Comparison of ENCODE assay signal across 8 cellular contexts in genomic region chr3:37546876-37547275, GRCh38.
A peak's percentile ranks its signal among the peaks of the same experiment; 100 is the strongest.
DNase-seq lines count a peak whose midpoint lies in the region; ATAC-seq and TF ChIP-seq lines count a peak whose summit lies in the region.

No MANE protein-coding gene starts in this region.

- no peaks in the 10 kb centered on the region for H3K36me3 Mint-ChIP-seq in activated CD8-positive, alpha-beta T cell treated with anti-CD3 and anti-CD28 coated beads for 36 hours (ENCODE audit: low read depth)
- no peaks in the 10 kb centered on the region for H3K36me3 Mint-ChIP-seq in activated CD8-positive, alpha-beta T cell treated with anti-CD3 and anti-CD28 coated beads, Interleukin-2, amount 10 ng/mL, durations not matched to agents 7 days and 5 days (ENCODE audit: low read depth)

- H3K9me3 Mint-ChIP-seq in activated CD8-positive, alpha-beta T cell treated with anti-CD3 and anti-CD28 coated beads for 36 hours: no peaks in the 10 kb centered on the region
- H3K9me3 Mint-ChIP-seq in activated CD8-positive, alpha-beta T cell treated with anti-CD3 and anti-CD28 coated beads, Interleukin-2, amount 10 ng/mL, durations not matched to agents 7 days and 5 days (ENCODE audit: insufficient read depth): no peaks in the 10 kb centered on the region

- intact Hi-C loops in activated CD8-positive, alpha-beta T cell treated with anti-CD3 and anti-CD28 coated beads for 36 hours (cut with micrococcal nuclease): no loop called here

- peak; percentile 5 for DNase-seq in activated CD8-positive, alpha-beta T cell treated with anti-CD3 and anti-CD28 coated beads for 36 hours
- DNase-seq in activated CD8-positive, alpha-beta T cell treated with anti-CD3 and anti-CD28 coated beads, Interleukin-2, amount 10 ng/mL, durations not matched to agents 7 days and 5 days: no peak
- DNase-seq in NCI-H69 (lab: John Stamatoyannopoulos, UW): peak; percentile 1
- peak; percentile 23 for DNase-seq in fibroblast of the aortic adventitia (ENCODE audit: low read depth)
- DNase-seq in superior temporal gyrus (ENCODE audit: extremely low spot score): peak; percentile 46
- DNase-seq in activated T-cell treated with anti-CD3 and anti-CD28 coated beads, Interleukin-2, amount 50 U/mL, for 1 hour: no peak
- no peak for DNase-seq in NCI-H446 treated with DMSO at 0.1 percent for 48 hours (lab: John Stamatoyannopoulos, UW)

- no peak overlapping the region for H3K27ac Mint-ChIP-seq in activated CD8-positive, alpha-beta T cell treated with anti-CD3 and anti-CD28 coated beads for 36 hours
- H3K27ac Mint-ChIP-seq in activated CD8-positive, alpha-beta T cell treated with anti-CD3 and anti-CD28 coated beads, Interleukin-2, amount 10 ng/mL, durations not matched to agents 7 days and 5 days: no peak overlapping the region

- H3K27me3 Mint-ChIP-seq in activated CD8-positive, alpha-beta T cell treated with anti-CD3 and anti-CD28 coated beads for 36 hours: no peaks in the 10 kb centered on the region
- peaks cover 11% of the 10 kb centered on the region for H3K27me3 Mint-ChIP-seq in activated CD8-positive, alpha-beta T cell treated with anti-CD3 and anti-CD28 coated beads, Interleukin-2, amount 10 ng/mL, durations not matched to agents 7 days and 5 days (ENCODE audit: low read depth)

- POLR2A ChIA-PET in activated CD8-positive, alpha-beta T cell treated with anti-CD3 and anti-CD28 coated beads for 36 hours (lab: Charles Lee): no interaction called here
- POLR2A ChIA-PET in activated CD8-positive, alpha-beta T cell treated with anti-CD3 and anti-CD28 coated beads, Interleukin-2, amount 10 ng/mL, durations not matched to agents 7 days and 5 days (lab: Charles Lee): no interaction called here

- no peak for TF ChIP-seq CTCF in activated CD8-positive, alpha-beta T cell treated with anti-CD3 and anti-CD28 coated beads for 36 hours (IDR thresholded peaks at IDR 0.05)
- TF ChIP-seq CTCF in fibroblast of the aortic adventitia (IDR thresholded peaks at IDR 0.05; ENCODE audit: insufficient read depth, low read length): no peak

- no peaks in the 10 kb centered on the region for H3K4me1 Mint-ChIP-seq in activated CD8-positive, alpha-beta T cell treated with anti-CD3 and anti-CD28 coated beads for 36 hours (ENCODE audit: low read depth)
- H3K4me1 Mint-ChIP-seq in activated CD8-positive, alpha-beta T cell treated with anti-CD3 and anti-CD28 coated beads, Interleukin-2, amount 10 ng/mL, durations not matched to agents 7 days and 5 days (ENCODE audit: low read depth): no peaks in the 10 kb centered on the region

- H3K4me3 Mint-ChIP-seq in activated CD8-positive, alpha-beta T cell treated with anti-CD3 and anti-CD28 coated beads for 36 hours: no peak overlapping the region
- H3K4me3 Mint-ChIP-seq in activated CD8-positive, alpha-beta T cell treated with anti-CD3 and anti-CD28 coated beads, Interleukin-2, amount 10 ng/mL, durations not matched to agents 7 days and 5 days: no peak overlapping the region

- ATAC-seq in activated CD8-positive, alpha-beta T cell treated with anti-CD3 and anti-CD28 coated beads for 36 hours: no peak
- no peak for ATAC-seq in activated CD8-positive, alpha-beta T cell treated with anti-CD3 and anti-CD28 coated beads, Interleukin-2, amount 10 ng/mL, durations not matched to agents 7 days and 5 days
- no peak for ATAC-seq in HG03039 (IDR thresholded peaks at IDR 0.05; ENCODE audit: unreplicated experiment)

- H3K4me3 ChIP-seq in fibroblast of the aortic adventitia (ENCODE audit: low read depth, low read length): no peak overlapping the region

- CTCF ChIA-PET in activated CD8-positive, alpha-beta T cell treated with anti-CD3 and anti-CD28 coated beads for 36 hours (lab: Charles Lee): interaction anchor here (1.2 to 1.4 kb wide), 2 partner anchors 10 kb away, joined by 3 to 4 read pairs; no protein-coding TSS in a partner anchor
- CTCF ChIA-PET in activated CD8-positive, alpha-beta T cell treated with anti-CD3 and anti-CD28 coated beads, Interleukin-2, amount 10 ng/mL, durations not matched to agents 7 days and 5 days (lab: Charles Lee): interaction anchor here (1.1 kb wide), 1 partner anchor 10 kb away, joined by 4 read pairs; no protein-coding TSS in a partner anchor

Comparison
In these comparisons a context has a peak if more than half of its experiments do, and no peak if none do; other contexts are left out.
1. DNase-seq: peak in activated CD8-positive, alpha-beta T cell treated with anti-CD3 and anti-CD28 coated beads for 36 hours (single experiment), NCI-H69 (single experiment), fibroblast of the aortic adventitia (single experiment) and superior temporal gyrus (single experiment); none in activated CD8-positive, alpha-beta T cell treated with anti-CD3 and anti-CD28 coated beads, Interleukin-2, amount 10 ng/mL, durations not matched to agents 7 days and 5 days (single experiment), activated T-cell treated with anti-CD3 and anti-CD28 coated beads, Interleukin-2, amount 50 U/mL, for 1 hour (single experiment) and NCI-H446 treated with DMSO at 0.1 percent for 48 hours (single experiment).